ENCODE assay signal across 8 cellular contexts in genomic region chr9:129885018-129885669, GRCh38. TPM values are rescaled to one million over a fixed set of nuclear protein-coding genes. Genes with fewer than 3 reads are reported as not detected.
DNase-seq lines count a peak whose midpoint lies in the region; ATAC-seq and TF ChIP-seq lines count a peak whose summit lies in the region.

No MANE protein-coding gene starts in this region.

- no peak overlapping the region for H3K4me2 ChIP-seq in neural cell (ENCODE audit: low read length)

- peak overlapping the region; percentile 30 for H3K27ac Mint-ChIP-seq in endothelial cell (ENCODE audit: unreplicated experiment)

- H3K9me2 ChIP-seq in neural cell (ENCODE audit: insufficient read depth, low read length), result no peaks in the 10 kb centered on the region

- H3K27me3 Mint-ChIP-seq in endothelial cell (ENCODE audit: unreplicated experiment), result peaks cover 15% of the 10 kb centered on the region

- no peak for TF ChIP-seq EP300 in neural cell (conservative IDR thresholded peaks at IDR 0.05; ENCODE audit: poor library complexity, severe bottlenecking)

- TF ChIP-seq CTCF in WERI-Rb-1 (IDR thresholded peaks at IDR 0.05; ENCODE audit: low read depth, low read length) (peak; percentile 83), endothelial cell (IDR thresholded peaks at IDR 0.05; ENCODE audit: unreplicated experiment) (no peak), neural cell (IDR thresholded peaks at IDR 0.05; ENCODE audit: poor library complexity, severe bottlenecking) (no peak)

- H3K36me3 Mint-ChIP-seq in endothelial cell (ENCODE audit: low read depth, unreplicated experiment), result peaks cover 25% of the 10 kb centered on the region

- H3K27ac ChIP-seq in WERI-Rb-1 (peak overlapping the region; percentile 77), neural cell (ENCODE audit: low read length) (no peak overlapping the region)

- H3K4me1 Mint-ChIP-seq in endothelial cell (ENCODE audit: unreplicated experiment), result peaks cover 49% of the 10 kb centered on the region

- no peaks in the 10 kb centered on the region for H4K20me1 ChIP-seq in neural cell (ENCODE audit: insufficient read depth)

- H3K9me3 ChIP-seq in WERI-Rb-1 (ENCODE audit: severe bottlenecking) (no peaks in the 10 kb centered on the region), neural cell (ENCODE audit: low read length) (no peaks in the 10 kb centered on the region)

- H3K36me3 ChIP-seq in WERI-Rb-1 (peaks cover 30% of the 10 kb centered on the region), neural cell (ENCODE audit: insufficient read depth, low read length) (no peaks in the 10 kb centered on the region)

- no peak overlapping the region for H3K4me3 Mint-ChIP-seq in endothelial cell (ENCODE audit: unreplicated experiment)

- TF ChIP-seq RAD21 in neural cell (conservative IDR thresholded peaks at IDR 0.05), result no peak

- DNase-seq in DMS153 (lab: John Stamatoyannopoulos, UW) (peak; percentile 6), HuH-7 (ENCODE audit: low spot score) (peak; percentile 84), WERI-Rb-1 (peak; percentile 77), endothelial cell (ENCODE audit: low spot score) (no peak), iPS-NIHi11 (ENCODE audit: low spot score) (no peak), NCI-H2227 (lab: John Stamatoyannopoulos, UW; ENCODE audit: unreplicated experiment) (no peak)

- H3K9ac ChIP-seq in neural cell (ENCODE audit: low read length), result no peak overlapping the region

- no peak for ATAC-seq in HG03521 (IDR thresholded peaks at IDR 0.05; ENCODE audit: unreplicated experiment)

- no peaks in the 10 kb centered on the region for H3F3A ChIP-seq in neural cell (ENCODE audit: insufficient read depth, low read length, poor library complexity, severe bottlenecking)

- H2AFZ ChIP-seq in neural cell (ENCODE audit: low read depth, low read length), result no peak overlapping the region

- H3K9me3 Mint-ChIP-seq in endothelial cell (ENCODE audit: unreplicated experiment), result no peaks in the 10 kb centered on the region

- H3K4me3 ChIP-seq in WERI-Rb-1 (ENCODE audit: low read depth, low read length) (peak overlapping the region; percentile 57), neural cell (ENCODE audit: low read length) (peak overlapping the region; percentile 51)

- H3K79me2 ChIP-seq in neural cell (replicated peaks; ENCODE audit: insufficient read depth, low read length), result no peaks in the 10 kb centered on the region

- no peaks in the 10 kb centered on the region for H3K27me3 ChIP-seq in WERI-Rb-1 (ENCODE audit: insufficient read depth, low read depth, severe bottlenecking)
- H3K27me3 ChIP-seq in neural cell (ENCODE audit: insufficient read depth, low read depth, low read length), result no peaks in the 10 kb centered on the region

TF ChIP-seq in neural cell, 6 proteins besides CTCF, POLR2A, EP300 and RAD21:
- TF ChIP-seq SMC3 (conservative IDR thresholded peaks at IDR 0.05; ENCODE audit: poor library complexity) (no peak), TAF1 (IDR thresholded peaks at IDR 0.05; ENCODE audit: low read depth) (no peak), MXI1 (conservative IDR thresholded peaks at IDR 0.05; ENCODE audit: poor library complexity, severe bottlenecking) (no peak), EZH2 (IDR thresholded peaks at IDR 0.05; ENCODE audit: borderline replicate concordance, insufficient read depth, low read length, poor library complexity, severe bottlenecking) (no peak), POLR2AphosphoS5 (IDR thresholded peaks at IDR 0.05) (no peak), REST (IDR thresholded peaks at IDR 0.05; ENCODE audit: borderline replicate concordance) (no peak)

RNA-seq across cellular contexts. Expression of gene USP20, which starts 49.9 kb away (rescaled TPM):
- total RNA-seq in endothelial cell (ENCODE audit: unreplicated experiment), result 21.7 TPM
- polyA plus RNA-seq in neural cell, result 34.8 and 39.8 TPM in 2 replicates
- 30.1 and 32.4 TPM in 2 replicates for polyA minus RNA-seq in neural cell

RNA-seq across cellular contexts. Expression of gene C9orf78, which starts 50.1 kb away (rescaled TPM):
- total RNA-seq in endothelial cell (ENCODE audit: unreplicated experiment), result 29.1 TPM
- polyA plus RNA-seq in neural cell, result 69.5 and 91.3 TPM in 2 replicates
- polyA minus RNA-seq in neural cell, result 33.1 and 39.7 TPM in 2 replicates

Comparison
In these comparisons a context has a peak if more than half of its experiments do, and no peak if none do; other contexts are left out.
1. DNase-seq: peak in DMS153 (single experiment), HuH-7 (single experiment) and WERI-Rb-1 (single experiment); none in endothelial cell (single experiment), iPS-NIHi11 (single experiment) and NCI-H2227 (single experiment).